ENCODE assay signal across 19 cellular contexts in genomic region chr7:42980084-42980483, GRCh38. TPM values are rescaled to one million over a fixed set of nuclear protein-coding genes. Genes with fewer than 3 reads are reported as not detected.
DNase-seq lines count a peak whose midpoint lies in the region; ATAC-seq and TF ChIP-seq lines count a peak whose summit lies in the region.
"Had no signal": no experiment of that assay in that cellular context is flagged by ENCODE, and none has a peak within 500 bp of the region (broad histone marks: within the 10 kb centered on the region; RNA-seq: fewer than 3 reads in every experiment).

No MANE protein-coding gene starts in this region.

- ATAC-seq in GM19351 (IDR thresholded peaks at IDR 0.05; ENCODE audit: unreplicated experiment): no peak
- ATAC-seq: A549 had no signal

- no peak overlapping the region for H4K8ac ChIP-seq in mesenchymal stem cell (ENCODE audit: low read length)

- intact Hi-C loops in prostate gland (cut with DNase I): no loop called here

- H2BK5ac ChIP-seq in mesenchymal stem cell (ENCODE audit: low read depth, low read length, poor library complexity, severe bottlenecking): no peak overlapping the region

- H4K91ac ChIP-seq in mesenchymal stem cell (ENCODE audit: low read length): no peak overlapping the region

- H3K4me3 ChIP-seq in mesenchymal stem cell (ENCODE audit: insufficient read depth in 1 of 2, low read depth in 1 of 2, low read length in 2 of 2) (no peak overlapping the region), prostate gland (no peak overlapping the region)
- H3K4me3 ChIP-seq: A549, BLaER1 had no signal

- no peak for TF ChIP-seq POLR2A in prostate gland (IDR thresholded peaks at IDR 0.05)

- no peak overlapping the region for H3K9ac ChIP-seq in mesenchymal stem cell (ENCODE audit: low read length)
- H3K9ac ChIP-seq: BLaER1 had no signal

- H3K18ac ChIP-seq in mesenchymal stem cell (ENCODE audit: low read depth in 1 of 2, low read length in 2 of 2): peak overlapping the region; percentile 30 to 38

- peak; percentile 47 for DNase-seq in COLO829 (ENCODE audit: low spot score)
- peak; percentile 39 for DNase-seq in amniotic epithelial cell (ENCODE audit: low read depth)
- no peak for DNase-seq in mesenchymal stem cell
- no peak for DNase-seq in Ammon's horn (ENCODE audit: low spot score)
- no peak for DNase-seq in prostate gland (ENCODE audit: low spot score)
- DNase-seq: AML-193; BE2C; C1 segment of cervical spinal cord; Caco-2; Calu3; CD4-positive, alpha-beta memory T cell; CD4-positive, CD25-positive, alpha-beta regulatory T cell; CD8-positive, alpha-beta memory T cell; DMS79 treated with DMSO at 0.1 percent for 48 hours; GF-D8 had no signal

- H3K36me3 ChIP-seq in mesenchymal stem cell (ENCODE audit: control insufficient read depth in 1 of 2, insufficient read depth in 2 of 2, low read depth in 1 of 2, low read length in 2 of 2): no peaks in the 10 kb centered on the region
- no peaks in the 10 kb centered on the region for H3K36me3 ChIP-seq in prostate gland
- H3K36me3 ChIP-seq: BE2C, BLaER1 had no signal

- H2BK15ac ChIP-seq in mesenchymal stem cell (ENCODE audit: low read depth, poor library complexity, severe bottlenecking): no peak overlapping the region

- TF ChIP-seq CTCF in prostate gland (IDR thresholded peaks at IDR 0.05): no peak

- 49% methylated on average over 2 of the region's 2 CpGs for WGBS in mesenchymal stem cell
- 92% methylated on average over 2 of the region's 2 CpGs for WGBS in prostate gland

- no peak overlapping the region for H3K14ac ChIP-seq in mesenchymal stem cell (ENCODE audit: low read length in 2 of 2)

- peak overlapping the region in 1 of 2 experiments; percentile 33 for H3K4ac ChIP-seq in mesenchymal stem cell (ENCODE audit: low read depth in 1 of 2, low read length in 2 of 2)

- H3K4me1 ChIP-seq in mesenchymal stem cell (ENCODE audit: control insufficient read depth, insufficient read depth, low read depth, low read length): no peaks in the 10 kb centered on the region
- H3K4me1 ChIP-seq in prostate gland (replicated peaks): no peaks in the 10 kb centered on the region
- H3K4me1 ChIP-seq: A549, BE2C, BLaER1, Caco-2 had no signal

- H3K23ac ChIP-seq in mesenchymal stem cell (ENCODE audit: low read length in 2 of 2): no peak overlapping the region

- no peak overlapping the region for H3K4me2 ChIP-seq in mesenchymal stem cell (ENCODE audit: low read length, poor library complexity, severe bottlenecking)
- H3K4me2 ChIP-seq: A549, BLaER1 had no signal

- H2BK12ac ChIP-seq in mesenchymal stem cell (ENCODE audit: low read length in 2 of 2): no peak overlapping the region

- no peak overlapping the region for H2AFZ ChIP-seq in mesenchymal stem cell (ENCODE audit: low read depth, low read length)

- H3K9me3 ChIP-seq in mesenchymal stem cell (ENCODE audit: control insufficient read depth, low read length) (peaks cover 16% of the 10 kb centered on the region), prostate gland (no peaks in the 10 kb centered on the region)
- H3K9me3 ChIP-seq: BE2C, Caco-2 had no signal

- H3K27me3 ChIP-seq in mesenchymal stem cell (ENCODE audit: control insufficient read depth in 1 of 2, insufficient read depth in 1 of 2, low read length in 2 of 2) (no peaks in the 10 kb centered on the region), prostate gland (replicated peaks; ENCODE audit: insufficient read depth) (no peaks in the 10 kb centered on the region)
- H3K27me3 ChIP-seq: BE2C, BLaER1 had no signal

- no peaks in the 10 kb centered on the region for H3K79me1 ChIP-seq in mesenchymal stem cell (replicated peaks; ENCODE audit: low read length, poor library complexity, severe bottlenecking)

- H2BK120ac ChIP-seq in mesenchymal stem cell (ENCODE audit: low read depth, low read length): no peak overlapping the region

- H3K27ac ChIP-seq in mesenchymal stem cell (ENCODE audit: low read length, poor library complexity, severe bottlenecking) (no peak overlapping the region), prostate gland (no peak overlapping the region)
- H3K27ac ChIP-seq: 22Rv1, A549, BLaER1 had no signal

- no peak overlapping the region for H2AK5ac ChIP-seq in mesenchymal stem cell (ENCODE audit: low read length, severe bottlenecking)

RNA-seq across cellular contexts. Expression of gene MRPL32, which starts 47.9 kb away (rescaled TPM):
- polyA plus RNA-seq in mesenchymal stem cell (2013, experiment 1 of 2): 65.8 TPM
- polyA plus RNA-seq in mesenchymal stem cell (2013, experiment 2 of 2): 82.5 TPM
- 10 to 100 TPM; 48.3 to 65.7 TPM for total RNA-seq in prostate gland

RNA-seq across cellular contexts. Expression of gene PSMA2, which starts 48.1 kb away (rescaled TPM):
- 149 TPM for polyA plus RNA-seq in mesenchymal stem cell (2013, experiment 1 of 2)
- polyA plus RNA-seq in mesenchymal stem cell (2013, experiment 2 of 2): 165 TPM
- 10 to 100 TPM; 56.2 to 79.1 TPM for total RNA-seq in prostate gland

Comparison
In these comparisons a context has a peak if more than half of its experiments do, and no peak if none do; other contexts are left out.
1. DNase-seq: peak in COLO829 (single experiment) and amniotic epithelial cell (single experiment); none in mesenchymal stem cell (single experiment), Ammon's horn (single experiment) and prostate gland (single experiment).